19 cellular contexts compared by ENCODE assay signal in genomic region chr16:78607022-78607421, GRCh38.
DNase-seq lines count a peak whose midpoint lies in the region; ATAC-seq, FAIRE-seq and TF ChIP-seq lines count a peak whose summit lies in the region.
"Had no signal": no experiment of that assay in that cellular context is flagged by ENCODE, and none has a peak within 500 bp of the region (broad histone marks: within the 10 kb centered on the region; RNA-seq: fewer than 3 reads in every experiment).

No MANE protein-coding gene starts in this region.

- TF ChIP-seq EP300 in sigmoid colon (IDR thresholded peaks at IDR 0.05), result no peak

- BruUV-seq in MCF 10A (replicated peaks; lab: Mats Ljungman, UMichigan), result no TSS peak

- no peak overlapping the region for H3K9ac ChIP-seq in kidney (ENCODE audit: low read length in 2 of 2)

- H3K4me3 Mint-ChIP-seq in MCF 10A (ENCODE audit: unreplicated experiment), result peak overlapping the region; percentile 18
- H3K4me3 Mint-ChIP-seq in activated naive CD4-positive, alpha-beta T cell treated with anti-CD3 and anti-CD28 coated beads for 36 hours, result no peak overlapping the region
- H3K4me3 Mint-ChIP-seq: CD8-positive, alpha-beta T cell had no signal

- no peak overlapping the region for H3K27ac ChIP-seq in breast epithelium
- no peak overlapping the region for H3K27ac ChIP-seq in kidney (ENCODE audit: low read depth in 2 of 2, low read length in 2 of 2)
- H3K27ac ChIP-seq in sigmoid colon, result peak overlapping the region in 3 of 4 donors; percentile 53 to 77 (median 66)
- H3K27ac ChIP-seq in adrenal gland, result no peak overlapping the region
- H3K27ac ChIP-seq in psoas muscle, result no peak overlapping the region
- H3K27ac ChIP-seq: RWPE1, SJSA1 had no signal

- H3K9me3 ChIP-seq in breast epithelium (no peaks in the 10 kb centered on the region), kidney (ENCODE audit: control insufficient read depth in 1 of 2, low read length in 2 of 2) (no peaks in the 10 kb centered on the region), sigmoid colon (no peaks in the 10 kb centered on the region), adrenal gland (replicated peaks in 1 of 3) (no peaks in the 10 kb centered on the region), psoas muscle (no peaks in the 10 kb centered on the region)
- H3K9me3 ChIP-seq: SJSA1 had no signal

- no peak for DNase-seq in MCF 10A (ENCODE audit: unreplicated experiment)
- no peak for DNase-seq in breast epithelium (ENCODE audit: low spot score in 2 of 2)
- no peak for DNase-seq in kidney
- no peak for DNase-seq in sigmoid colon
- DNase-seq in adrenal gland, result no peak
- DNase-seq in activated naive CD4-positive, alpha-beta T cell treated with anti-CD3 and anti-CD28 coated beads for 36 hours, result no peak
- DNase-seq in psoas muscle, result no peak
- DNase-seq: 8988T; CD8-positive, alpha-beta T cell; NCI-H1048; NCI-H1436 treated with DMSO at 0.1 percent for 48 hours; NCI-H2029 treated with DMSO at 0.1 percent for 48 hours; NCI-H510A; PC-3 had no signal

- WGBS in sigmoid colon, 2 donors, result 88 to 90% methylated on average over 5 of the region's 5 CpGs
- 91 to 94% (median 93%) methylated on average over 5 of the region's 5 CpGs for WGBS in adrenal gland, 4 donors
- 93 to 98% (median 96%) methylated on average over 5 of the region's 5 CpGs for WGBS in psoas muscle, 3 donors

- H3K36me3 Mint-ChIP-seq in MCF 10A (ENCODE audit: insufficient read depth, unreplicated experiment), result no peaks in the 10 kb centered on the region
- H3K36me3 Mint-ChIP-seq in activated naive CD4-positive, alpha-beta T cell treated with anti-CD3 and anti-CD28 coated beads for 36 hours (ENCODE audit: low read depth), result no peaks in the 10 kb centered on the region
- H3K36me3 Mint-ChIP-seq: CD8-positive, alpha-beta T cell had no signal

- POLR2A ChIA-PET in MCF 10A (lab: Yijun Ruan, JAX), result interaction anchor here (0.6 to 1.0 kb wide), 3 partner anchors 77 to 600 kb away, joined by 3 to 8 read pairs (median 4); no protein-coding TSS in a partner anchor

- intact Hi-C loops in MCF 10A (cut with micrococcal nuclease), result no loop called here
- intact Hi-C loops in breast epithelium (cut with DNase I; ENCODE audit: low total_unique reads), result loop anchor here (5.0 kb wide), 1 partner anchor 840 kb away; no protein-coding TSS in a partner anchor
- intact Hi-C loops in kidney (cut with DNase I), result no loop called here
- intact Hi-C loops in sigmoid colon (cut with DNase I), result loop anchor here (10.0 kb wide), 2 partner anchors 102 to 728 kb away; no protein-coding TSS in a partner anchor
- intact Hi-C loops in adrenal gland (cut with DNase I), result no loop called here
- intact Hi-C loops in activated naive CD4-positive, alpha-beta T cell treated with anti-CD3 and anti-CD28 coated beads for 36 hours (cut with micrococcal nuclease), result no loop called here
- intact Hi-C loops in psoas muscle (cut with DNase I), result no loop called here

- peaks cover 21% of the 10 kb centered on the region for H3K4me1 Mint-ChIP-seq in MCF 10A (ENCODE audit: insufficient read depth, unreplicated experiment)
- peaks cover 10% of the 10 kb centered on the region for H3K4me1 Mint-ChIP-seq in activated naive CD4-positive, alpha-beta T cell treated with anti-CD3 and anti-CD28 coated beads for 36 hours (ENCODE audit: low read depth)

- H3K4me3 ChIP-seq in breast epithelium (no peak overlapping the region), kidney (ENCODE audit: low read length in 2 of 2) (no peak overlapping the region), sigmoid colon (no peak overlapping the region), adrenal gland (no peak overlapping the region), psoas muscle (no peak overlapping the region)
- H3K4me3 ChIP-seq: K562, SJSA1 had no signal

- H3K36me3 ChIP-seq in breast epithelium (no peaks in the 10 kb centered on the region), kidney (ENCODE audit: control insufficient read depth in 1 of 2, insufficient read depth in 2 of 2, low read length in 2 of 2) (no peaks in the 10 kb centered on the region), sigmoid colon (no peaks in the 10 kb centered on the region), adrenal gland (replicated peaks in 1 of 2) (no peaks in the 10 kb centered on the region), psoas muscle (ENCODE audit: insufficient read depth in 1 of 2, low read depth in 1 of 2) (no peaks in the 10 kb centered on the region)
- H3K36me3 ChIP-seq: SJSA1 had no signal

- ATAC-seq in GM18502 (IDR thresholded peaks at IDR 0.05; ENCODE audit: poor library complexity, unreplicated experiment), result no peak
- ATAC-seq in psoas muscle, result no peak
- ATAC-seq: CD8-positive, alpha-beta T cell; K562; PC-3 had no signal

- H3K27ac Mint-ChIP-seq in MCF 10A (ENCODE audit: low read depth, unreplicated experiment), result no peak overlapping the region
- no peak overlapping the region for H3K27ac Mint-ChIP-seq in activated naive CD4-positive, alpha-beta T cell treated with anti-CD3 and anti-CD28 coated beads for 36 hours
- H3K27ac Mint-ChIP-seq: CD8-positive, alpha-beta T cell had no signal

- CTCF ChIA-PET in MCF 10A (lab: Yijun Ruan, JAX), result no interaction called here
- CTCF ChIA-PET in activated naive CD4-positive, alpha-beta T cell treated with anti-CD3 and anti-CD28 coated beads for 36 hours (lab: Charles Lee), result no interaction called here

- H3K27me3 Mint-ChIP-seq in MCF 10A (ENCODE audit: insufficient read depth, unreplicated experiment), result no peaks in the 10 kb centered on the region
- no peaks in the 10 kb centered on the region for H3K27me3 Mint-ChIP-seq in activated naive CD4-positive, alpha-beta T cell treated with anti-CD3 and anti-CD28 coated beads for 36 hours (ENCODE audit: low read depth)

- H3K27me3 ChIP-seq in breast epithelium (no peaks in the 10 kb centered on the region), sigmoid colon (no peaks in the 10 kb centered on the region), adrenal gland (no peaks in the 10 kb centered on the region), psoas muscle (ENCODE audit: insufficient read depth in 3 of 3, low read length in 2 of 3) (no peaks in the 10 kb centered on the region)
- H3K27me3 ChIP-seq: SJSA1 had no signal

- TF ChIP-seq POLR2A in breast epithelium (IDR thresholded peaks at IDR 0.05) (no peak), sigmoid colon (IDR thresholded peaks at IDR 0.05) (no peak), adrenal gland (IDR thresholded peaks at IDR 0.05) (no peak)

- peak; percentile 90 for FAIRE-seq in kidney (lab: Jason Lieb, UNC)
- FAIRE-seq: GM18507, K562 had no signal

- H3K9me3 Mint-ChIP-seq in MCF 10A (ENCODE audit: unreplicated experiment), result peaks cover 7% of the 10 kb centered on the region
- H3K9me3 Mint-ChIP-seq in activated naive CD4-positive, alpha-beta T cell treated with anti-CD3 and anti-CD28 coated beads for 36 hours, result no peaks in the 10 kb centered on the region
- H3K9me3 Mint-ChIP-seq: CD8-positive, alpha-beta T cell had no signal

- H3K4me1 ChIP-seq in breast epithelium (no peaks in the 10 kb centered on the region), kidney (ENCODE audit: control insufficient read depth in 1 of 2, insufficient read depth in 1 of 2, low read depth in 1 of 2, low read length in 2 of 2) (peaks cover 4 to 7% of the 10 kb centered on the region in 2 donors), sigmoid colon (peaks cover 0 to 42% (median 28%) of the 10 kb centered on the region in 4 donors), adrenal gland (replicated peaks in 1 of 2) (peaks cover 0 to 5% of the 10 kb centered on the region in 2 donors), psoas muscle (no peaks in the 10 kb centered on the region)
- H3K4me1 ChIP-seq: SJSA1 had no signal

- TF ChIP-seq CTCF in MCF 10A (IDR thresholded peaks at IDR 0.05; ENCODE audit: unreplicated experiment) (no peak), breast epithelium (IDR thresholded peaks at IDR 0.05) (no peak), kidney (IDR thresholded peaks at IDR 0.05; ENCODE audit: borderline replicate concordance, extremely low read depth, insufficient read depth) (no peak), sigmoid colon (IDR thresholded peaks at IDR 0.05) (no peak), adrenal gland (IDR thresholded peaks at IDR 0.05) (no peak), psoas muscle (IDR thresholded peaks at IDR 0.05) (no peak)

Comparison
In these comparisons a context has a peak if more than half of its experiments do, and no peak if none do; other contexts are left out.
1. intact Hi-C loops: an anchor here in breast epithelium (5.0 kb wide) and sigmoid colon (10.0 kb wide); none called in MCF 10A, kidney, adrenal gland, activated naive CD4-positive, alpha-beta T cell treated with anti-CD3 and anti-CD28 coated beads for 36 hours and psoas muscle.
2. H3K27ac ChIP-seq: peak in sigmoid colon (3 of 4); none in breast epithelium (0 of 2), kidney (0 of 2), adrenal gland (0 of 5) and psoas muscle (single experiment).